In the genomic region with DNA sequence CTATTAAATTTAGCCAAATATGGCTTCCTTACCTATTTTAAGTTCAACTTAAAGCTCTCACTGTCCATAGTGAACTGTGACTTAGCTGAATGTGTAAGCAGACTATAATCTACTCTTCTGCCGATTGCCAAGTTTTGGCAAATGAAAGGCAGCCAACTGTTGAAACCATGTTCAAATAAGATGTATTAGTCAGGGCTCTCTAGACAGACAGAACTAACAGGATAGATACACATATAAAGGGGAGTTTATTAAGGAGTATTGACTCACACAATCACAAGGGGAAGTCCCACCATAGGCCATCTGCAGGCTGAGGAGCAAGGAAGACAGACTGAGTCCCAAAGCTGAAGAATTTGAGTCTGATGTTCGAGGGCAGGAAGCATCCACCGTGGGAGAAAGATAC, we compare ENCODE assay signal across 15 cellular contexts.
DNase-seq lines count a peak whose midpoint lies in the region; ATAC-seq and TF ChIP-seq lines count a peak whose summit lies in the region.
"Had no signal": no experiment of that assay in that cellular context is flagged by ENCODE, and none has a peak within 500 bp of the region (broad histone marks: within the 10 kb centered on the region; RNA-seq: fewer than 3 reads in every experiment).

No MANE protein-coding gene starts in this region.

- no peaks in the 10 kb centered on the region for H3K27me3 ChIP-seq in Karpas-422 (ENCODE audit: low read length)

- CTCF ChIA-PET in activated CD4-positive, alpha-beta memory T cell treated with anti-CD3 and anti-CD28 coated beads for 36 hours (lab: Charles Lee), result no interaction called here

- TF ChIP-seq CTCF in AG09309 (IDR thresholded peaks at IDR 0.05; ENCODE audit: control insufficient read depth, insufficient read depth, low read depth, low read length, missing control alignments), result no peak
- TF ChIP-seq CTCF in fibroblast of mammary gland (conservative IDR thresholded peaks at IDR 0.05; ENCODE audit: control insufficient read depth, insufficient read depth, low read depth, low read length), result no peak

- no peak overlapping the region for H3K4me3 Mint-ChIP-seq in activated CD4-positive, alpha-beta memory T cell treated with anti-CD3 and anti-CD28 coated beads for 36 hours
- H3K4me3 Mint-ChIP-seq in activated T-cell treated with anti-CD3 and anti-CD28 coated beads, Interleukin-2, amount 50 U/mL, for 4 hours, result no peak overlapping the region
- H3K4me3 Mint-ChIP-seq: CD4-positive, alpha-beta T cell; GM23338 had no signal

- H3K9me3 ChIP-seq in Karpas-422 (ENCODE audit: low read length), result peaks cover 3% of the 10 kb centered on the region; the same call in 1 of the 2 replicates

- peak; percentile 3 for DNase-seq in AG09309 (ENCODE audit: low read depth)
- peak; percentile 9 for DNase-seq in NCI-H226
- DNase-seq in fibroblast of mammary gland (ENCODE audit: low read depth), result peak; percentile 5
- DNase-seq in stromal cell of bone marrow (ENCODE audit: low read depth), result peak; percentile 52
- DNase-seq in Karpas-422, result no peak
- no peak for DNase-seq in activated CD4-positive, alpha-beta memory T cell treated with anti-CD3 and anti-CD28 coated beads for 36 hours
- DNase-seq in activated T-cell treated with anti-CD3 and anti-CD28 coated beads, Interleukin-2, amount 50 U/mL, for 4 hours, result no peak
- DNase-seq: 8988T; AML-193; Caco-2; CD4-positive, alpha-beta T cell; H7; IMR-90 had no signal

- no peak for ATAC-seq in activated T-cell treated with anti-CD3 and anti-CD28 coated beads, Interleukin-2, amount 50 U/mL, for 4 hours
- ATAC-seq: GM23338 had no signal

- H2AFZ ChIP-seq in Karpas-422 (ENCODE audit: low read length), result no peak overlapping the region
- H2AFZ ChIP-seq: GM23338 had no signal

- H3K27me3 Mint-ChIP-seq in activated CD4-positive, alpha-beta memory T cell treated with anti-CD3 and anti-CD28 coated beads for 36 hours, result no peaks in the 10 kb centered on the region
- no peaks in the 10 kb centered on the region for H3K27me3 Mint-ChIP-seq in activated T-cell treated with anti-CD3 and anti-CD28 coated beads, Interleukin-2, amount 50 U/mL, for 4 hours (ENCODE audit: low read depth)
- H3K27me3 Mint-ChIP-seq: CD4-positive, alpha-beta T cell had no signal

- H3K9ac ChIP-seq in Karpas-422 (ENCODE audit: low read length), result no peak overlapping the region

- no peaks in the 10 kb centered on the region for H3K79me2 ChIP-seq in Karpas-422 (ENCODE audit: low read length)

- no peak overlapping the region for H3K27ac ChIP-seq in Karpas-422 (ENCODE audit: low read length)
- H3K27ac ChIP-seq: C4-2B had no signal

- no peaks in the 10 kb centered on the region for H3K4me1 ChIP-seq in Karpas-422 (ENCODE audit: low read length)
- H3K4me1 ChIP-seq: Caco-2 had no signal

- no peaks in the 10 kb centered on the region for H3K36me3 ChIP-seq in Karpas-422 (ENCODE audit: insufficient read depth, low read length)

- no peaks in the 10 kb centered on the region for H4K20me1 ChIP-seq in Karpas-422 (ENCODE audit: insufficient read depth, low read depth, low read length)

- H3K4me1 Mint-ChIP-seq in activated CD4-positive, alpha-beta memory T cell treated with anti-CD3 and anti-CD28 coated beads for 36 hours (ENCODE audit: low read depth), result no peaks in the 10 kb centered on the region
- no peaks in the 10 kb centered on the region for H3K4me1 Mint-ChIP-seq in activated T-cell treated with anti-CD3 and anti-CD28 coated beads, Interleukin-2, amount 50 U/mL, for 4 hours (ENCODE audit: low read depth)
- H3K4me1 Mint-ChIP-seq: GM23338 had no signal

- no peak overlapping the region for H3K27ac Mint-ChIP-seq in activated CD4-positive, alpha-beta memory T cell treated with anti-CD3 and anti-CD28 coated beads for 36 hours
- H3K27ac Mint-ChIP-seq: CD4-positive, alpha-beta T cell; GM23338 had no signal

- H3K36me3 Mint-ChIP-seq in activated CD4-positive, alpha-beta memory T cell treated with anti-CD3 and anti-CD28 coated beads for 36 hours, result no peaks in the 10 kb centered on the region
- H3K36me3 Mint-ChIP-seq in activated T-cell treated with anti-CD3 and anti-CD28 coated beads, Interleukin-2, amount 50 U/mL, for 4 hours (ENCODE audit: insufficient read depth), result no peaks in the 10 kb centered on the region

- intact Hi-C loops in activated CD4-positive, alpha-beta memory T cell treated with anti-CD3 and anti-CD28 coated beads for 36 hours (cut with micrococcal nuclease), result no loop called here

- peaks cover 34% of the 10 kb centered on the region for H3K9me3 Mint-ChIP-seq in activated CD4-positive, alpha-beta memory T cell treated with anti-CD3 and anti-CD28 coated beads for 36 hours
- H3K9me3 Mint-ChIP-seq in activated T-cell treated with anti-CD3 and anti-CD28 coated beads, Interleukin-2, amount 50 U/mL, for 4 hours, result peaks cover 5% of the 10 kb centered on the region

- H3K4me3 ChIP-seq in AG09309 (ENCODE audit: control insufficient read depth, low read depth, low read length) (no peak overlapping the region), fibroblast of mammary gland (ENCODE audit: control insufficient read depth, low read depth, low read length) (no peak overlapping the region), Karpas-422 (ENCODE audit: low read length) (no peak overlapping the region)
- H3K4me3 ChIP-seq: GM23338 had no signal

- H3K4me2 ChIP-seq in Karpas-422 (ENCODE audit: low read depth, low read length, poor library complexity, severe bottlenecking), result no peak overlapping the region
- H3K4me2 ChIP-seq: GM23338 had no signal

- H3K9me2 ChIP-seq in Karpas-422 (replicated peaks; ENCODE audit: insufficient read depth, low read length), result no peaks in the 10 kb centered on the region

- POLR2A ChIA-PET in activated CD4-positive, alpha-beta memory T cell treated with anti-CD3 and anti-CD28 coated beads for 36 hours (lab: Charles Lee), result no interaction called here

Comparison
In these comparisons a context has a peak if more than half of its experiments do, and no peak if none do; other contexts are left out.
1. DNase-seq: peak in AG09309 (single experiment), NCI-H226 (single experiment), fibroblast of mammary gland (single experiment) and stromal cell of bone marrow (single experiment); none in Karpas-422 (single experiment), activated CD4-positive, alpha-beta memory T cell treated with anti-CD3 and anti-CD28 coated beads for 36 hours (single experiment) and activated T-cell treated with anti-CD3 and anti-CD28 coated beads, Interleukin-2, amount 50 U/mL, for 4 hours (single experiment).